40 cellular contexts compared by ENCODE assay signal in the genomic region with DNA sequence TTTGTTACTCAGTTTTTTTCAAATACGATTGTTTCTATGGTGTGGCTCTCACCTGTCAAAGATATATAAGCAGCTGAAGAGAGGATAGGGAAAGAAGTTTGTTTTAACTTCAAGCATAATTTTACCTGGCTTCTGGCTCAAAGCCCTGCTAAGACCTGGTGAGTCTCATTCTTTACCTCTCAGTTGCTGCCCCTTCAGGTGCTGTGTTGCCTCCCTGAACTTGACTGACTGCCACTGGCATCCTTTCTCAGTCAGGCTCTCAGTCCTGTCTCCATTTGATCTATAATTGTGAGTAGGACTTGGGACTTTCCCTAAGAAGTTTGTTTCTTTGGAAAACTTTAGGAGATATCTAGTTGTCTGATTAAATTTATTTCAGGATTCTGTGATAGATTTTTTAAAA.
"Had no signal": no experiment of that assay in that cellular context is flagged by ENCODE, and none has a peak within 500 bp of the region (broad histone marks: within the 10 kb centered on the region; RNA-seq: fewer than 3 reads in every experiment).

No MANE protein-coding gene starts in this region.

- FAIRE-seq: astrocyte, bronchial epithelial cell had no signal

- H3K36me3 ChIP-seq: adrenal gland, ascending aorta, brain microvascular endothelial cell, breast epithelium, cardiac muscle cell had no signal

- DNase-seq: activated effector memory CD4-positive, alpha-beta T cell treated with anti-CD3 and anti-CD28 coated beads, Interleukin-2, amount 50 U/mL, for 16 hours; activated effector memory CD4-positive, alpha-beta T cell treated with Interleukin-2 at 50 U/mL for 16 hours; activated gamma-delta T cell; activated gamma-delta T cell treated with Interleukin-2 at 50 U/mL for 16 hours; activated naive CD4-positive, alpha-beta T cell; activated naive CD4-positive, alpha-beta T cell treated with anti-CD3 and anti-CD28 coated beads for 36 hours; activated naive CD4-positive, alpha-beta T cell treated with anti-CD3 and anti-CD28 coated beads, Interleukin-2, amount 10 ng/mL, durations not matched to agents 7 days and 5 days; activated naive CD4-positive, alpha-beta T cell treated with anti-CD3 and anti-CD28 coated beads, Interleukin-2, amount 50 U/mL, for 16 hours; activated naive CD4-positive, alpha-beta T cell treated with Interleukin-2 at 50 U/mL for 16 hours; activated naive CD8-positive, alpha-beta T cell treated with anti-CD3 and anti-CD28 coated beads for 36 hours; activated naive CD8-positive, alpha-beta T cell treated with anti-CD3 and anti-CD28 coated beads, Interleukin-2, amount 10 ng/mL, durations not matched to agents 7 days and 5 days; activated naive CD8-positive, alpha-beta T cell treated with anti-CD3 and anti-CD28 coated beads, Interleukin-2, amount 50 U/mL, for 24 hours; activated T-cell treated with anti-CD3 and anti-CD28 coated beads, Interleukin-2, amount 50 U/mL, for 1 hour; activated T-cell treated with anti-CD3 and anti-CD28 coated beads, Interleukin-2, amount 50 U/mL, for 24 hours; activated T-cell treated with anti-CD3 and anti-CD28 coated beads, Interleukin-2, amount 50 U/mL, for 4 hours; activated T-cell treated with anti-CD3 and anti-CD28 coated beads, Interleukin-2, amount 50 U/mL, for 48 hours; activated T-cell treated with anti-CD3 and anti-CD28 coated beads, Interleukin-2, amount 50 U/mL, for 72 hours; adrenal gland; amniotic stem cell; amygdala; anterior cingulate cortex; aorta; body of pancreas; brain microvascular endothelial cell; caudate nucleus; central memory CD4-positive, alpha-beta T cell; cerebellar nuclear complex had no signal

- H3K4me3 ChIP-seq: adrenal gland, ascending aorta, body of pancreas, breast epithelium, cardiac muscle cell had no signal

- H3K27me3 Mint-ChIP-seq: activated naive CD4-positive, alpha-beta T cell treated with anti-CD3 and anti-CD28 coated beads, Interleukin-2, amount 10 ng/mL, durations not matched to agents 7 days and 5 days; activated naive CD4-positive, alpha-beta T cell treated with anti-CD3 and anti-CD28 coated beads, Interleukin-2, amount 50 U/mL, for 24 hours; activated naive CD8-positive, alpha-beta T cell; activated naive CD8-positive, alpha-beta T cell treated with anti-CD3 and anti-CD28 coated beads for 36 hours; activated naive CD8-positive, alpha-beta T cell treated with anti-CD3 and anti-CD28 coated beads, Interleukin-2, amount 10 ng/mL, durations not matched to agents 7 days and 5 days; activated naive CD8-positive, alpha-beta T cell treated with anti-CD3 and anti-CD28 coated beads, Interleukin-2, amount 50 U/mL, for 24 hours; activated T-cell treated with anti-CD3 and anti-CD28 coated beads, Interleukin-2, amount 50 U/mL, for 24 hours; activated T-helper 17 cell treated with anti-CD3 and anti-CD28 coated beads, Interleukin-2, amount 50 U/mL, for 72 hours; central memory CD8-positive, alpha-beta T cell had no signal

- H3K27me3 ChIP-seq: adrenal gland, ascending aorta, body of pancreas, brain microvascular endothelial cell, breast epithelium, cardiac muscle cell had no signal

- H3K4me1 ChIP-seq: adrenal gland, ascending aorta, body of pancreas, breast epithelium had no signal

- H3K36me3 Mint-ChIP-seq: activated naive CD4-positive, alpha-beta T cell treated with anti-CD3 and anti-CD28 coated beads, Interleukin-2, amount 10 ng/mL, durations not matched to agents 7 days and 5 days; activated naive CD4-positive, alpha-beta T cell treated with anti-CD3 and anti-CD28 coated beads, Interleukin-2, amount 50 U/mL, for 24 hours; activated naive CD8-positive, alpha-beta T cell; activated naive CD8-positive, alpha-beta T cell treated with anti-CD3 and anti-CD28 coated beads for 36 hours; activated naive CD8-positive, alpha-beta T cell treated with anti-CD3 and anti-CD28 coated beads, Interleukin-2, amount 10 ng/mL, durations not matched to agents 7 days and 5 days; brain had no signal

- ATAC-seq: activated naive CD4-positive, alpha-beta T cell treated with anti-CD3 and anti-CD28 coated beads, Interleukin-2, amount 50 U/mL, for 72 hours; activated naive CD8-positive, alpha-beta T cell treated with anti-CD3 and anti-CD28 coated beads, Interleukin-2, amount 50 U/mL, for 24 hours; activated T-cell treated with anti-CD3 and anti-CD28 coated beads, Interleukin-2, amount 50 U/mL, for 4 hours; activated T-cell treated with anti-CD3 and anti-CD28 coated beads, Interleukin-2, amount 50 U/mL, for 72 hours; activated T-helper 17 cell treated with anti-CD3 and anti-CD28 coated beads, Interleukin-2, amount 50 U/mL, for 72 hours; body of pancreas had no signal

- H3K9me3 ChIP-seq: adrenal gland, ascending aorta, body of pancreas had no signal

- H3K27ac ChIP-seq: adrenal gland, ascending aorta, body of pancreas, brain microvascular endothelial cell, breast epithelium, cardiac muscle cell had no signal

- H3K4me1 Mint-ChIP-seq: activated naive CD4-positive, alpha-beta T cell treated with anti-CD3 and anti-CD28 coated beads, Interleukin-2, amount 10 ng/mL, durations not matched to agents 7 days and 5 days; activated naive CD4-positive, alpha-beta T cell treated with anti-CD3 and anti-CD28 coated beads, Interleukin-2, amount 50 U/mL, for 24 hours; activated naive CD8-positive, alpha-beta T cell treated with anti-CD3 and anti-CD28 coated beads for 36 hours; activated naive CD8-positive, alpha-beta T cell treated with anti-CD3 and anti-CD28 coated beads, Interleukin-2, amount 10 ng/mL, durations not matched to agents 7 days and 5 days; activated naive CD8-positive, alpha-beta T cell treated with anti-CD3 and anti-CD28 coated beads, Interleukin-2, amount 50 U/mL, for 24 hours; activated T-helper 17 cell treated with anti-CD3 and anti-CD28 coated beads, Interleukin-2, amount 50 U/mL, for 72 hours; central memory CD8-positive, alpha-beta T cell had no signal

- H3K27ac Mint-ChIP-seq: activated naive CD4-positive, alpha-beta T cell treated with anti-CD3 and anti-CD28 coated beads for 36 hours; activated naive CD4-positive, alpha-beta T cell treated with anti-CD3 and anti-CD28 coated beads, Interleukin-2, amount 10 ng/mL, durations not matched to agents 7 days and 5 days; activated naive CD4-positive, alpha-beta T cell treated with anti-CD3 and anti-CD28 coated beads, Interleukin-2, amount 50 U/mL, for 24 hours; activated naive CD4-positive, alpha-beta T cell treated with anti-CD3 and anti-CD28 coated beads, Interleukin-2, amount 50 U/mL, for 72 hours; activated naive CD8-positive, alpha-beta T cell; activated naive CD8-positive, alpha-beta T cell treated with anti-CD3 and anti-CD28 coated beads for 36 hours; activated naive CD8-positive, alpha-beta T cell treated with anti-CD3 and anti-CD28 coated beads, Interleukin-2, amount 10 ng/mL, durations not matched to agents 7 days and 5 days; activated naive CD8-positive, alpha-beta T cell treated with anti-CD3 and anti-CD28 coated beads, Interleukin-2, amount 50 U/mL, for 24 hours; activated T-cell treated with anti-CD3 and anti-CD28 coated beads, Interleukin-2, amount 50 U/mL, for 24 hours; activated T-cell treated with anti-CD3 and anti-CD28 coated beads, Interleukin-2, amount 50 U/mL, for 72 hours; activated T-helper 1 cell treated with anti-CD3 and anti-CD28 coated beads, Interleukin-12 subunit alpha, Interleukin-12 subunit beta, Interleukin-2, Interleukin-4 antibody, amounts not matched to agents 30 ng/mL and 10 ng/mL and 1 ng/mL, durations not matched to agents 14 hours and 24 hours and 36 hours; activated T-helper 17 cell treated with anti-CD3 and anti-CD28 coated beads, Interleukin-2, amount 50 U/mL, for 72 hours; activated T-helper 2 cell treated with anti-CD3 and anti-CD28 coated beads, Interferon-gamma antibody, Interleukin-2, Interleukin-4, amounts not matched to agents 10 μg/mL and 5 μg/mL and 100 μg/mL, durations not matched to agents 14 hours and 24 hours and 36 hours; brain had no signal

- H3K4me3 Mint-ChIP-seq: activated naive CD4-positive, alpha-beta T cell treated with anti-CD3 and anti-CD28 coated beads for 36 hours; activated naive CD4-positive, alpha-beta T cell treated with anti-CD3 and anti-CD28 coated beads, Interleukin-2, amount 10 ng/mL, durations not matched to agents 7 days and 5 days; activated naive CD4-positive, alpha-beta T cell treated with anti-CD3 and anti-CD28 coated beads, Interleukin-2, amount 50 U/mL, for 24 hours; activated naive CD8-positive, alpha-beta T cell; activated naive CD8-positive, alpha-beta T cell treated with anti-CD3 and anti-CD28 coated beads for 36 hours; activated naive CD8-positive, alpha-beta T cell treated with anti-CD3 and anti-CD28 coated beads, Interleukin-2, amount 10 ng/mL, durations not matched to agents 7 days and 5 days; activated naive CD8-positive, alpha-beta T cell treated with anti-CD3 and anti-CD28 coated beads, Interleukin-2, amount 50 U/mL, for 24 hours; activated T-cell treated with anti-CD3 and anti-CD28 coated beads, Interleukin-2, amount 50 U/mL, for 24 hours; activated T-cell treated with anti-CD3 and anti-CD28 coated beads, Interleukin-2, amount 50 U/mL, for 4 hours; activated T-cell treated with anti-CD3 and anti-CD28 coated beads, Interleukin-2, amount 50 U/mL, for 72 hours; activated T-helper 1 cell treated with anti-CD3 and anti-CD28 coated beads, Interleukin-12 subunit alpha, Interleukin-12 subunit beta, Interleukin-2, Interleukin-4 antibody, amounts not matched to agents 30 ng/mL and 10 ng/mL and 1 ng/mL, durations not matched to agents 14 hours and 24 hours and 36 hours; activated T-helper 17 cell treated with anti-CD3 and anti-CD28 coated beads, Interleukin-2, amount 50 U/mL, for 72 hours; brain; central memory CD8-positive, alpha-beta T cell had no signal
